8 cellular contexts compared by ENCODE assay signal in the genomic region with DNA sequence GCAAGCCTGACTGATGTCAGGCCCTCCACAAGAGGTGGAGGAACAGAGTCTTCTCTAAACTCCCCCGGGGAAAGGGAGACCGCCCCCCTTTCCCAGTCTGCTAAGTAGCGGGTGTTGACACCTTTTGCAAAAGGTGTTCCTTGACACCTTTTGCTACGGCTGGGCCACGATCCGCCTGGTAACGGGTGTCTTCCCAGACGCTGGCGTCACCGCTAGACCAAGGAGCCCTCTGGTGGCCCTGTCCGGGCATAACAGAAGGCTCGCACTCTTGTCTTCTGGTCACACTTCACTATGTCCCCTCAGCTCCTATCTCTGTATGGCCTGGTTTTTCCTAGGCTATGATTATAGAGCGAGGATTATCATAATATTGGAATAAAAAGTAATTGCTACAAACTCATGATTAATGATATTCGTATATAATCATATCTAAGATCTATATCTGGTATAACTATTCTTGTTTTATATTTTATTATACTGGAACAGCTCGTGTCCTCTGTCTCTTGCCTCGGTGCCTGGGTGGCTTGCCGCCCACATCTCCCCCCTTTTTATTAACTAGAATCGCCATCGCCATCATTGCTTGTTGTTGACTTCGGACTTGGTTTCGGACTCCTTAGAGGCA. TPM values are rescaled to one million over a fixed set of nuclear protein-coding genes. Genes with fewer than 3 reads are reported as not detected.
A peak's percentile ranks its signal among the peaks of the same experiment; 100 is the strongest.
DNase-seq lines count a peak whose midpoint lies in the region; ATAC-seq and TF ChIP-seq lines count a peak whose summit lies in the region.
"Not testable (repeated sequence)": the region's sequence is repeated elsewhere in the genome, so short reads cannot be mapped to it uniquely, and the experiment has no call there.

No MANE protein-coding gene starts in this region.

- CTCF ChIA-PET in HCT116 (lab: Charles Lee): interaction anchor here (0.8 kb wide), 1 partner anchor 13 kb away, joined by 3 read pairs; no protein-coding TSS in a partner anchor
- CTCF ChIA-PET in Panc1 (lab: Charles Lee): not testable (repeated sequence)

- RAD21 ChIA-PET in HCT116 (lab: Charles Lee; ENCODE audit: low non-redundant PET in 1 of 2, low total read pairs in 2 of 2, uncharacterized antibody in 2 of 2, unreplicated experiment in 2 of 2): not testable (repeated sequence)

- not testable (repeated sequence) for H3K9me3 Mint-ChIP-seq in CD4-positive, CD25-positive, alpha-beta regulatory T cell; natural killer cell

- H3K9me3 ChIP-seq in CD4-positive, CD25-positive, alpha-beta regulatory T cell (ENCODE audit: control insufficient read depth in 2 of 2, low read length in 2 of 2); HCT116 (ENCODE audit: control insufficient read depth in 1 of 2, insufficient read depth in 1 of 2, low read depth in 1 of 2, low read length in 2 of 2); Panc1 (ENCODE audit: control insufficient read depth, insufficient read depth, low read depth, low read length): not testable (repeated sequence)

- TF ChIP-seq CTCF in HCT116 (IDR thresholded peaks at IDR 0.05 in 2 of 3, conservative IDR thresholded peaks at IDR 0.05 in 1 of 3; ENCODE audit: borderline replicate concordance in 1 of 3, insufficient read depth in 1 of 3, low read depth in 2 of 3, low read length in 2 of 3) (peak; percentile 19 to 57 (median 47); a peak in 4 of 6 replicates), Panc1 (IDR thresholded peaks at IDR 0.05) (peak; percentile 91), natural killer cell (IDR thresholded peaks at IDR 0.05) (peak; percentile 61)

- intact Hi-C loops in HCT116 (cut with micrococcal nuclease); Panc1 (cut with micrococcal nuclease; ENCODE audit: unreplicated experiment); left cardiac atrium (cut with DNase I): not testable (repeated sequence)
- intact Hi-C loops in natural killer cell (cut with micrococcal nuclease): loop anchor here (10.0 kb wide), 1 partner anchor 656 kb away; the partner anchor contains the start of gene ZNF598

- not testable (repeated sequence) for H4K20me1 ChIP-seq in HCT116 (ENCODE audit: insufficient read depth)

- not testable (repeated sequence) for H3K36me3 ChIP-seq in CD4-positive, CD25-positive, alpha-beta regulatory T cell (ENCODE audit: control insufficient read depth, insufficient read depth, low read length); HCT116 (ENCODE audit: control insufficient read depth in 1 of 2, insufficient read depth in 2 of 2, low read length in 2 of 2); Panc1 (ENCODE audit: control insufficient read depth, insufficient read depth, low read length)

- not testable (repeated sequence) for DNase-seq in CD4-positive, CD25-positive, alpha-beta regulatory T cell; HCT116 (ENCODE audit: low read depth, low spot score); Panc1 (ENCODE audit: low read depth, low spot score); natural killer cell
- peak; percentile 48 for DNase-seq in activated T-cell treated with anti-CD3 and anti-CD28 coated beads, Interleukin-2, amount 50 U/mL, for 1 hour
- DNase-seq in cerebellar cortex (ENCODE audit: low spot score) (peak; percentile 24), left cardiac atrium (peak; percentile 36), superior temporal gyrus (ENCODE audit: extremely low spot score) (peak; percentile 34)

- H3K27me3 Mint-ChIP-seq in CD4-positive, CD25-positive, alpha-beta regulatory T cell; natural killer cell (ENCODE audit: low read depth in 2 of 2): not testable (repeated sequence)

- BruUV-seq in HCT116 (replicated peaks; lab: Mats Ljungman, UMichigan); Panc1 (replicated peaks; lab: Mats Ljungman, UMichigan): not testable (repeated sequence)

- TF ChIP-seq RAD21 in HCT116 (IDR thresholded peaks at IDR 0.05; ENCODE audit: low read depth): peak; percentile 34

- ATAC-seq in CD4-positive, CD25-positive, alpha-beta regulatory T cell (ENCODE audit: low read depth in 2 of 2): not testable (repeated sequence)
- ATAC-seq in HCT116: peak; percentile 77
- peak; percentile 58 for ATAC-seq in Panc1
- ATAC-seq in left cardiac atrium: peak; percentile 18 to 36
- ATAC-seq in natural killer cell: peak in 1 of 3 donors; percentile 72

- not testable (repeated sequence) for H3K79me2 ChIP-seq in HCT116 (ENCODE audit: insufficient read depth, low read length)

- H3K4me1 Mint-ChIP-seq in CD4-positive, CD25-positive, alpha-beta regulatory T cell: peaks cover 13 to 43% (median 24%) of the 10 kb centered on the region in 4 donors
- peaks cover 11 to 25% of the 10 kb centered on the region in 2 donors for H3K4me1 Mint-ChIP-seq in natural killer cell

- not testable (repeated sequence) for H3K4me3 Mint-ChIP-seq in CD4-positive, CD25-positive, alpha-beta regulatory T cell; natural killer cell

- not testable (repeated sequence) for H3K27ac ChIP-seq in CD4-positive, CD25-positive, alpha-beta regulatory T cell (ENCODE audit: insufficient read depth, low read length, poor library complexity, severe bottlenecking); HCT116 (ENCODE audit: low read depth, low read length); Panc1 (ENCODE audit: low read length)

- peak overlapping the region; percentile 31 to 86 (median 75) for H3K27ac Mint-ChIP-seq in CD4-positive, CD25-positive, alpha-beta regulatory T cell
- H3K27ac Mint-ChIP-seq in natural killer cell: peak overlapping the region; percentile 69 to 85

- POLR2A ChIA-PET in HCT116 (lab: Charles Lee); Panc1 (lab: Charles Lee): not testable (repeated sequence)

- H3K4me2 ChIP-seq in HCT116 (ENCODE audit: low read length): not testable (repeated sequence)

- not testable (repeated sequence) for TF ChIP-seq POLR2A in HCT116 (IDR thresholded peaks at IDR 0.05; ENCODE audit: borderline replicate concordance, extremely low read depth, insufficient read depth, insufficient read length)

- not testable (repeated sequence) for H3K9me2 ChIP-seq in HCT116 (ENCODE audit: insufficient read depth)

- in situ Hi-C loops in Panc1 (cut with HindIII; ENCODE audit: low pct_unique_long_range_greater_than_20kb, low sequenced_read_pairs): not testable (repeated sequence)

- not testable (repeated sequence) for H3K4me3 ChIP-seq in CD4-positive, CD25-positive, alpha-beta regulatory T cell (ENCODE audit: low read depth, low read length); HCT116 (replicated peaks in 1 of 2; ENCODE audit: low read depth in 1 of 2, low read length in 2 of 2); Panc1 (ENCODE audit: low read depth in 2 of 2, low read length in 2 of 2)

- not testable (repeated sequence) for H3K9ac ChIP-seq in HCT116 (ENCODE audit: low read length)

- H3K36me3 Mint-ChIP-seq in CD4-positive, CD25-positive, alpha-beta regulatory T cell; natural killer cell: not testable (repeated sequence)

- H2AFZ ChIP-seq in HCT116 (ENCODE audit: low read depth, low read length, poor library complexity, severe bottlenecking): not testable (repeated sequence)

- not testable (repeated sequence) for H3K27me3 ChIP-seq in CD4-positive, CD25-positive, alpha-beta regulatory T cell (ENCODE audit: control insufficient read depth, insufficient read depth, low read length); HCT116 (ENCODE audit: insufficient read depth, low read length); Panc1 (ENCODE audit: control insufficient read depth, insufficient read depth, low read length)

- not testable (repeated sequence) for H3K4me1 ChIP-seq in CD4-positive, CD25-positive, alpha-beta regulatory T cell (ENCODE audit: control insufficient read depth, insufficient read depth, low read length, poor library complexity, severe bottlenecking); HCT116 (ENCODE audit: control insufficient read depth in 1 of 2, insufficient read depth in 2 of 2, low read length in 2 of 2); Panc1 (ENCODE audit: control insufficient read depth, insufficient read depth, low read length)

TF ChIP-seq in HCT116, 20 proteins besides CTCF, POLR2A, EP300 and RAD21:
- TF ChIP-seq CBX3 (IDR thresholded peaks at IDR 0.05; ENCODE audit: low read depth): peak; percentile 55; the same call in 1 of the 2 replicates
- peak; percentile 35; the same call in 1 of the 2 replicates for TF ChIP-seq POLR2AphosphoS5 (IDR thresholded peaks at IDR 0.05; ENCODE audit: low read depth, low read length)

RNA-seq across cellular contexts. Expression of gene KCTD5, which starts 21.5 kb away (rescaled TPM):
- 24.1 TPM for total RNA-seq in CD4-positive, CD25-positive, alpha-beta regulatory T cell
- 10 to 100 TPM; 17.5 to 26.4 (median 21.9) TPM for polyA plus RNA-seq in CD4-positive, CD25-positive, alpha-beta regulatory T cell
- total RNA-seq in HCT116 (2021; ENCODE audit: unreplicated experiment) (42.1 TPM), Panc1 (2021; ENCODE audit: unreplicated experiment) (61.1 TPM), left cardiac atrium (10 to 100 TPM; 11.6 to 15.2 TPM), natural killer cell (10 to 100 TPM; 34.2 to 37.9 (median 36.5) TPM)
- 35.3 and 35.8 TPM in 2 replicates for polyA plus RNA-seq in HCT116 (2012)
- polyA plus RNA-seq in Panc1 (2012; ENCODE audit: insufficient read length): 70.8 TPM

RNA-seq across cellular contexts. Expression of gene PRSS27, which starts 59.2 kb away (rescaled TPM):
- total RNA-seq in CD4-positive, CD25-positive, alpha-beta regulatory T cell: 0.81 TPM
- under 1 TPM in 2 of 4 donors, not detected in 2; 0.13 to 0.14 TPM for polyA plus RNA-seq in CD4-positive, CD25-positive, alpha-beta regulatory T cell
- total RNA-seq in HCT116 (2021; ENCODE audit: unreplicated experiment) (3.3 TPM), Panc1 (2021; ENCODE audit: unreplicated experiment) (3.3 TPM), left cardiac atrium (under 1 TPM; 0.44 to 0.65 TPM), natural killer cell (1 to 10 TPM in 2 of 3 donors, under 1 TPM in 1; 0.42 to 1.3 (median 1.2) TPM)
- 2.7 and 3.2 TPM in 2 replicates for polyA plus RNA-seq in HCT116 (2012)
- polyA plus RNA-seq in Panc1 (2012; ENCODE audit: insufficient read length): 7.8 TPM
